Comparison of ENCODE assay signal across 8 cellular contexts in genomic region chr10:27241640-27242472, GRCh38. TPM values are rescaled to one million over a fixed set of nuclear protein-coding genes. Genes with fewer than 3 reads are reported as not detected.
A peak's percentile ranks its signal among the peaks of the same experiment; 100 is the strongest.
DNase-seq lines count a peak whose midpoint lies in the region; ATAC-seq, FAIRE-seq and TF ChIP-seq lines count a peak whose summit lies in the region.

No MANE protein-coding gene starts in this region.

- H3K9me3 Mint-ChIP-seq in endodermal cell: no peaks in the 10 kb centered on the region
- H3K9me3 Mint-ChIP-seq in mesothelial cell of epicardium: no peaks in the 10 kb centered on the region

- H3K9me3 ChIP-seq in endodermal cell (ENCODE audit: control insufficient read depth, low read length): no peaks in the 10 kb centered on the region

- WGBS in endodermal cell (ENCODE audit: insufficient coverage in 1 of 2, insufficient read length in 1 of 2), 2 experiments: 0% methylated on average over 34 to 58 of the region's 59 CpGs

- H3K4me1 Mint-ChIP-seq in endodermal cell (peaks cover 5% of the 10 kb centered on the region), mesothelial cell of epicardium (peaks cover 30% of the 10 kb centered on the region)

- peak; percentile 90 for DNase-seq in D341Med (ENCODE audit: low spot score)
- DNase-seq in HTR-8/SVneo (ENCODE audit: insufficient read length, low spot score): peak; percentile 82
- DNase-seq in NOMO-1 treated with dmso at 0.1 percent for 144 hours (lab: John Stamatoyannopoulos, UW; ENCODE audit: unreplicated experiment): peak; percentile 91
- DNase-seq in activated CD8-positive, alpha-beta memory T cell treated with anti-CD3 and anti-CD28 coated beads, Interleukin-2, amount 50 U/mL, for 1 hour (ENCODE audit: extremely low read depth): peak; percentile 66
- peak; percentile 96 for DNase-seq in endodermal cell
- DNase-seq in mesothelial cell of epicardium (ENCODE audit: low spot score in 2 of 2, unreplicated experiment in 2 of 2): peak; percentile 86 to 90
- DNase-seq in stimulated activated CD8-positive, alpha-beta memory T cell treated with anti-CD3 and anti-CD28 coated beads, Interleukin-15, amount 100 ng/mL, for 4 hours (ENCODE audit: low read depth in 2 of 2): peak; percentile 66 to 77

- H3K27ac ChIP-seq in endodermal cell (ENCODE audit: low read depth, low read length): peak overlapping the region; percentile 99

- H3K9ac ChIP-seq in endodermal cell (ENCODE audit: extremely low read depth, low read length, poor library complexity, severe bottlenecking): peak overlapping the region; percentile 83

- TF ChIP-seq CTCF in endodermal cell (conservative IDR thresholded peaks at IDR 0.05) (peak; percentile 62), mesothelial cell of epicardium (IDR thresholded peaks at IDR 0.05; ENCODE audit: unreplicated experiment) (peak; percentile 23)

- H3K27me3 Mint-ChIP-seq in endodermal cell (ENCODE audit: insufficient read depth) (peaks cover 3% of the 10 kb centered on the region), mesothelial cell of epicardium (ENCODE audit: low read depth) (peaks cover 4% of the 10 kb centered on the region)

- no peaks in the 10 kb centered on the region for H3K36me3 ChIP-seq in endodermal cell (ENCODE audit: control insufficient read depth, insufficient read depth, low read length)

- peaks cover 2% of the 10 kb centered on the region for H3K36me3 Mint-ChIP-seq in endodermal cell (ENCODE audit: low read depth)
- H3K36me3 Mint-ChIP-seq in mesothelial cell of epicardium: peaks cover 3% of the 10 kb centered on the region

- peak overlapping the region; percentile 99 for H3K4me3 ChIP-seq in endodermal cell (ENCODE audit: low read length)

- no peaks in the 10 kb centered on the region for H3K4me1 ChIP-seq in endodermal cell (ENCODE audit: control insufficient read depth, insufficient read depth, low read length)

- H3K27ac Mint-ChIP-seq in endodermal cell (peak overlapping the region; percentile 95), mesothelial cell of epicardium (peak overlapping the region; percentile 99)

- peak overlapping the region; percentile 90 for H3K4me3 Mint-ChIP-seq in endodermal cell
- peak overlapping the region; percentile 90 for H3K4me3 Mint-ChIP-seq in mesothelial cell of epicardium

- ATAC-seq in GM21381 (IDR thresholded peaks at IDR 0.05; ENCODE audit: unreplicated experiment): peak; percentile 68

- peak; percentile 62 for FAIRE-seq in HTR-8/SVneo (lab: Jason Lieb, UNC)

- H3K27me3 ChIP-seq in endodermal cell (ENCODE audit: control insufficient read depth, insufficient read depth, low read length, poor library complexity, severe bottlenecking): no peaks in the 10 kb centered on the region

RNA-seq across cellular contexts. Expression of gene ACBD5, which starts 1.3 kb away (rescaled TPM):
- 10 to 100 TPM; 13.7 to 20.7 TPM for total RNA-seq in endodermal cell
- 17.3 TPM for polyA plus RNA-seq in endodermal cell (2013, experiment 1 of 2)
- 18.9 TPM for polyA plus RNA-seq in endodermal cell (2013, experiment 2 of 2)
- 21.2 to 23.3 TPM (median 23.1 TPM) in 3 replicates for total RNA-seq in mesothelial cell of epicardium

Comparison
In these comparisons a context has a peak if more than half of its experiments do, and no peak if none do; other contexts are left out.
1. Peak in every context shown above with its lines: DNase-seq, ATAC-seq, H3K4me3 ChIP-seq and H3K27ac ChIP-seq.